Comparison of ENCODE assay signal across 17 cellular contexts in the genomic region with DNA sequence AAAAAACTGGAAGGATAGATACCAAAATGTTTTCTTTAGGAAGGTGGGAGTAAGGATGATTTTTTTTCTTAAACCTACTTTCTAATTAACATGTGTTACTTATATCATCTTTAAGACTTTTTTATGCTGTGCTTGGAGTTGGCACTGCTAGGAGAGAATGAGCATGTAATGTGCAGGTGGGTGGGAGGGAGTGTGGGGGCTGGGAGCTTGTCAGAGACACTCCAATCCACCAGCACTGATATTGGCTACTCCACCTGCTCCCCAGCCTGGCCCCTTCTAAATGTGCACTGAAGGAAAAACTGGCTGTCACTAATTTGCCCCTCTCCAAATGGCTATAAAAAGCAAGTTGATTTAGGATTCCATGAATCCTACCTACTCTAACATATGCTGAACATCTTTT. TPM values are rescaled to one million over a fixed set of nuclear protein-coding genes. Genes with fewer than 3 reads are reported as not detected.
DNase-seq lines count a peak whose midpoint lies in the region; ATAC-seq and TF ChIP-seq lines count a peak whose summit lies in the region.
"Had no signal": no experiment of that assay in that cellular context is flagged by ENCODE, and none has a peak within 500 bp of the region (broad histone marks: within the 10 kb centered on the region; RNA-seq: fewer than 3 reads in every experiment).

No MANE protein-coding gene starts in this region.

- POLR2A ChIA-PET in HEK293 (lab: Yijun Ruan, JAX) = no interaction called here

- H3K9me3 ChIP-seq in HEK293 (ENCODE audit: control insufficient read depth, insufficient read depth, low read depth, low read length) = no peaks in the 10 kb centered on the region
- H3K9me3 ChIP-seq in ascending aorta = no peaks in the 10 kb centered on the region
- H3K9me3 ChIP-seq: BLaER1, Caco-2 had no signal

- intact Hi-C loops in ascending aorta (cut with DNase I) = no loop called here

- H3K36me3 ChIP-seq in HEK293 (ENCODE audit: control insufficient read depth in 2 of 2, insufficient read depth in 1 of 2, low read length in 2 of 2) = no peaks in the 10 kb centered on the region
- no peaks in the 10 kb centered on the region for H3K36me3 ChIP-seq in ascending aorta
- H3K36me3 ChIP-seq: BLaER1 had no signal

- H3K4me1 ChIP-seq in HEK293 (ENCODE audit: control insufficient read depth, insufficient read depth, low read length) (no peaks in the 10 kb centered on the region), ascending aorta (peaks cover 0 to 14% of the 10 kb centered on the region in 2 donors)
- H3K4me1 ChIP-seq: Caco-2 had no signal

- TF ChIP-seq CTCF in HEK293 (tag by site-specific recombination; IDR thresholded peaks at IDR 0.05) (no peak), ascending aorta (IDR thresholded peaks at IDR 0.05) (no peak)

- CTCF ChIA-PET in HEK293 (lab: Yijun Ruan, JAX) = no interaction called here

- ATAC-seq in HG03439 (IDR thresholded peaks at IDR 0.05; ENCODE audit: unreplicated experiment) = no peak
- ATAC-seq: CD8-positive, alpha-beta T cell had no signal

- peak; percentile 4 for DNase-seq in NCI-H1105 treated with DMSO at 0.1 percent for 48 hours (lab: John Stamatoyannopoulos, UW)
- DNase-seq in NCI-H1105 (lab: John Stamatoyannopoulos, UW) = no peak
- DNase-seq in NCI-H69 (lab: John Stamatoyannopoulos, UW) = peak; percentile 17
- DNase-seq in retina = peak; percentile 16
- DNase-seq in ascending aorta (ENCODE audit: low spot score in 2 of 2) = no peak
- DNase-seq: Caco-2; CD4-positive, CD25-positive, alpha-beta regulatory T cell; CD8-positive, alpha-beta T cell; DMS153; DND-41; H7; HCEC 1CT had no signal

- no peak overlapping the region for H3K27ac ChIP-seq in HEK293 (ENCODE audit: extremely low read depth, low read depth, low read length)
- no peak overlapping the region for H3K27ac ChIP-seq in ascending aorta
- H3K27ac ChIP-seq: 22Rv1, BLaER1, C4-2B had no signal

- H3K4me3 ChIP-seq in HEK293 (ENCODE audit: low read depth, low read length) (no peak overlapping the region), ascending aorta (no peak overlapping the region)
- H3K4me3 ChIP-seq: BLaER1 had no signal

- no peaks in the 10 kb centered on the region for H3K27me3 ChIP-seq in ascending aorta
- H3K27me3 ChIP-seq: BLaER1 had no signal

TF ChIP-seq in HEK293, 187 proteins besides CTCF, POLR2A, EP300 and RAD21:
- TF ChIP-seq, protein P1, sequence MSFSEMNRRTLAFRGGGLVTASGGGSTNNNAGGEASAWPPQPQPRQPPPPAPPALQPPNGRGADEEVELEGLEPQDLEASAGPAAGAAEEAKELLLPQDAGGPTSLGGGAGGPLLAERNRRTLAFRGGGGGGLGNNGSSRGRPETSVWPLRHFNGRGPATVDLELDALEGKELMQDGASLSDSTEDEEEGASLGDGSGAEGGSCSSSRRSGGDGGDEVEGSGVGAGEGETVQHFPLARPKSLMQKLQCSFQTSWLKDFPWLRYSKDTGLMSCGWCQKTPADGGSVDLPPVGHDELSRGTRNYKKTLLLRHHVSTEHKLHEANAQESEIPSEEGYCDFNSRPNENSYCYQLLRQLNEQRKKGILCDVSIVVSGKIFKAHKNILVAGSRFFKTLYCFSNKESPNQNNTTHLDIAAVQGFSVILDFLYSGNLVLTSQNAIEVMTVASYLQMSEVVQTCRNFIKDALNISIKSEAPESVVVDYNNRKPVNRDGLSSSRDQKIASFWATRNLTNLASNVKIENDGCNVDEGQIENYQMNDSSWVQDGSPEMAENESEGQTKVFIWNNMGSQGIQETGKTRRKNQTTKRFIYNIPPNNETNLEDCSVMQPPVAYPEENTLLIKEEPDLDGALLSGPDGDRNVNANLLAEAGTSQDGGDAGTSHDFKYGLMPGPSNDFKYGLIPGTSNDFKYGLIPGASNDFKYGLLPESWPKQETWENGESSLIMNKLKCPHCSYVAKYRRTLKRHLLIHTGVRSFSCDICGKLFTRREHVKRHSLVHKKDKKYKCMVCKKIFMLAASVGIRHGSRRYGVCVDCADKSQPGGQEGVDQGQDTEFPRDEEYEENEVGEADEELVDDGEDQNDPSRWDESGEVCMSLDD (tag by site-specific recombination; IDR thresholded peaks at IDR 0.05) = no peak
- TF ChIP-seq ZNF404 (tag by site-specific recombination; IDR thresholded peaks at IDR 0.05) (no peak), GLIS1 (tag by site-specific recombination; IDR thresholded peaks at IDR 0.05) (no peak), EGR2 (tag by site-specific recombination; IDR thresholded peaks at IDR 0.05; ENCODE audit: low read depth) (peak; percentile 24; the same call in 1 of the 2 replicates), ZFHX2 (tag by site-specific recombination; conservative IDR thresholded peaks at IDR 0.05) (peak; percentile 43), ZNF660 (tag by site-specific recombination; IDR thresholded peaks at IDR 0.05) (no peak)

RNA-seq across cellular contexts. Expression of a gene that starts 44.4 kb away (rescaled TPM):
- 15.9 TPM for total RNA-seq in ascending aorta

Comparison
In these comparisons a context has a peak if more than half of its experiments do, and no peak if none do; other contexts are left out.
1. DNase-seq: peak in NCI-H1105 treated with DMSO at 0.1 percent for 48 hours (single experiment), NCI-H69 (single experiment) and retina (single experiment); none in NCI-H1105 (single experiment) and ascending aorta (0 of 2).